In the genomic region with DNA sequence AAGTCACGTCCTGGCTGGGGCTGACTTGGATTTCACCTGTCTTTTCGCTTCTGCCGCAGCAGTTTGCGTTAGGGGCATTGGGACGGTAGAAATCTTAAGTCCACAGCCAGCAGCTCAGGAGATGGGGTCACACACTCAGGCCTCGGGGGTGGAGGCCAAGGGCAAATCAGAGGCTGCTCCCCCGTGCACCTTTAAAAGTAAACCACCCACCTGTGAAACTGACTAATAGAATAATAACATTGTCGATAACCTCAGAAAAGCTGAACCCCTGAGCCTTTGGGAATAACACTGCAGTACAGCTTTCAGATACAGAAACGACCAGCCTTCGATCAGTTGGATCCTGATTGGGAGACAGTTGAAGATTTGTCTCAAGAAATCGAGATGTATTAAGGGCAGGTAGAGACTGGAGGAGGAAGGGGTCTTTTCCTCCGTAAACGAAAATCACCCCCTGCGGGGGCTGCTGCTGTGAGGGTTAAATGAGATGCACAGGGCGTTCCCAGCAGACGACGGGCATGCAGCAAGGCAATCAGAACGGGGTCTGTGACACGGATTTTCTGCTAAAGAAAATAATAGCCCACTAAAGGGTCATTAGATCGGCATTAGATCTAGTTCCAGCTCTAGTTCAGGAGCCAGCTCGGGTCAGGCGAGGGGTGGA, we compare ENCODE assay signal across 14 cellular contexts. TPM values are rescaled to one million over a fixed set of nuclear protein-coding genes. Genes with fewer than 3 reads are reported as not detected.
DNase-seq lines count a peak whose midpoint lies in the region; ATAC-seq, FAIRE-seq and TF ChIP-seq lines count a peak whose summit lies in the region.
"Had no signal": no experiment of that assay in that cellular context is flagged by ENCODE, and none has a peak within 500 bp of the region (broad histone marks: within the 10 kb centered on the region; RNA-seq: fewer than 3 reads in every experiment).

No MANE protein-coding gene starts in this region.

- H3K9ac ChIP-seq in BLaER1: no peak overlapping the region

- H3K4me3 Mint-ChIP-seq in memory B cell: no peak overlapping the region
- H3K4me3 Mint-ChIP-seq: activated naive CD8-positive, alpha-beta T cell had no signal

- H3K36me3 Mint-ChIP-seq in memory B cell: peaks cover 8% of the 10 kb centered on the region

- no peaks in the 10 kb centered on the region for H3K9me3 Mint-ChIP-seq in memory B cell

- in situ Hi-C loops in Panc1 (cut with HindIII; ENCODE audit: low pct_unique_long_range_greater_than_20kb, low sequenced_read_pairs): no loop called here

- peak; percentile 8 for ATAC-seq in GM18909 (IDR thresholded peaks at IDR 0.05; ENCODE audit: poor library complexity, unreplicated experiment)
- ATAC-seq in Panc1: peak; percentile 3; the same call in 1 of the 2 replicates
- ATAC-seq in memory B cell (ENCODE audit: low read depth): no peak
- no peak for ATAC-seq in GM18511 (IDR thresholded peaks at IDR 0.05; ENCODE audit: unreplicated experiment)

- TF ChIP-seq CTCF in Panc1 (IDR thresholded peaks at IDR 0.05): no peak

- no peak for FAIRE-seq in RCC 7860 (lab: Jason Lieb, UNC)
- FAIRE-seq: islet of Langerhans had no signal

- H3K4me1 ChIP-seq in BLaER1 (peaks cover 8% of the 10 kb centered on the region; the same call in 1 of the 2 replicates), Panc1 (ENCODE audit: control insufficient read depth, insufficient read depth, low read length) (no peaks in the 10 kb centered on the region; the same call in 1 of the 2 replicates)
- H3K4me1 ChIP-seq: prostate gland had no signal

- no peaks in the 10 kb centered on the region for H3K9me3 ChIP-seq in BLaER1
- no peaks in the 10 kb centered on the region for H3K9me3 ChIP-seq in Panc1 (ENCODE audit: control insufficient read depth, insufficient read depth, low read depth, low read length)
- H3K9me3 ChIP-seq: prostate gland, thoracic aorta had no signal

- intact Hi-C loops in Panc1 (cut with micrococcal nuclease; ENCODE audit: unreplicated experiment): no loop called here

- H3K27ac ChIP-seq in BLaER1 (no peak overlapping the region), Panc1 (ENCODE audit: low read length) (no peak overlapping the region)
- H3K27ac ChIP-seq: cardiac muscle cell, prostate gland, thoracic aorta had no signal

- no peaks in the 10 kb centered on the region for H3K27me3 Mint-ChIP-seq in memory B cell
- H3K27me3 Mint-ChIP-seq: activated naive CD8-positive, alpha-beta T cell had no signal

- H3K4me3 ChIP-seq in BLaER1 (no peak overlapping the region), Panc1 (ENCODE audit: low read depth in 2 of 2, low read length in 2 of 2) (no peak overlapping the region)
- H3K4me3 ChIP-seq: cardiac muscle cell, prostate gland, thoracic aorta had no signal

- H3K27ac Mint-ChIP-seq in memory B cell: peak overlapping the region; percentile 71
- H3K27ac Mint-ChIP-seq: activated naive CD8-positive, alpha-beta T cell had no signal

- H3K36me3 ChIP-seq in BLaER1 (peaks cover 31% of the 10 kb centered on the region; the same call in 1 of the 2 replicates), Panc1 (ENCODE audit: control insufficient read depth, insufficient read depth, low read length) (no peaks in the 10 kb centered on the region)
- H3K36me3 ChIP-seq: prostate gland had no signal

- BruUV-seq in Panc1 (replicated peaks; lab: Mats Ljungman, UMichigan): no TSS peak

- H4K20me1 ChIP-seq in BLaER1: peaks cover 11% of the 10 kb centered on the region; the same call in 1 of the 2 replicates

- POLR2A ChIA-PET in Panc1 (lab: Charles Lee): interaction anchor here (0.6 kb wide), 1 partner anchor 212 kb away, joined by 3 read pairs; no protein-coding TSS in a partner anchor

- no peaks in the 10 kb centered on the region for H3K27me3 ChIP-seq in BLaER1
- no peaks in the 10 kb centered on the region; the same call in 1 of the 2 replicates for H3K27me3 ChIP-seq in Panc1 (ENCODE audit: control insufficient read depth, insufficient read depth, low read length)
- H3K27me3 ChIP-seq: cardiac muscle cell had no signal

- H3K4me2 ChIP-seq in BLaER1: peak overlapping the region; percentile 43; the same call in 1 of the 2 replicates

- DNase-seq in Panc1 (ENCODE audit: low read depth, low spot score): no peak
- DNase-seq in memory B cell (ENCODE audit: low spot score in 2 of 2): no peak
- no peak for DNase-seq in NCI-H526 (lab: John Stamatoyannopoulos, UW)
- no peak for DNase-seq in RCC 7860 (ENCODE audit: low spot score)
- no peak for DNase-seq in NCI-H146 (lab: John Stamatoyannopoulos, UW)
- DNase-seq: NCI-H1092 had no signal

- CTCF ChIA-PET in Panc1 (lab: Charles Lee): interaction anchor here (0.5 to 1.3 kb wide), 5 partner anchors 10 to 880 kb away, joined by 3 to 5 read pairs (median 3); no protein-coding TSS in a partner anchor

- H3K4me1 Mint-ChIP-seq in memory B cell: peaks cover 16% of the 10 kb centered on the region

RNA-seq across cellular contexts. Expression of a gene that starts 16.4 kb away (rescaled TPM):
- 30.8 TPM for total RNA-seq in Panc1 (2021; ENCODE audit: unreplicated experiment)
- 38.3 TPM for polyA plus RNA-seq in Panc1 (2012; ENCODE audit: insufficient read length)

Comparison
In these comparisons a context has a peak if more than half of its experiments do, and no peak if none do; other contexts are left out.
1. ATAC-seq: peak in GM18909 (single experiment) and Panc1 (single experiment); none in memory B cell (single experiment) and GM18511 (single experiment).